In the genomic region with DNA sequence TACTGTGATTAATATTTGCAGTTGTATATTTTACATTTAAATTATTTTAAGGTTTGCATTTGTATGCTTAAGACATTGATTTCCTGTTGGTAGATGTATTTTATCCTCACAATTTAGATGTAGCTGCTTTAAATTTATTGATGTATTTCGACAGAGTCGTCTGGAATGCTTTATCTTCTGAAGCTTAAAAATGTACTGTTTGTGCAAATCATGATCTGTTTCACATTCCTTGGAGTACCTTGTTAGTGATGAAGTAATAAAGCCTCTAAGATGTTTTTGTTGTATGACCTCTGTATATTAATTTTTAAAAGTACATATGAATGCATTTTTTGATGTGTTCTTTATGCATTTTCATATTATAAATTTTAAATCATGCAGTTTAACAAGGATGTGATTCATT, we compare ENCODE assay signal across 8 cellular contexts. TPM values are rescaled to one million over a fixed set of nuclear protein-coding genes. Genes with fewer than 3 reads are reported as not detected.
DNase-seq lines count a peak whose midpoint lies in the region; ATAC-seq and TF ChIP-seq lines count a peak whose summit lies in the region.

No MANE protein-coding gene starts in this region.

- H2BK20ac ChIP-seq in IMR-90 (ENCODE audit: low read depth, low read length) = no peak overlapping the region

- no peak overlapping the region for H4K91ac ChIP-seq in IMR-90 (ENCODE audit: insufficient read depth, low read depth, low read length)

- no peak overlapping the region for H3K4ac ChIP-seq in IMR-90 (ENCODE audit: low read depth, low read length)

- no peak overlapping the region for H2AK9ac ChIP-seq in IMR-90 (replicated peaks; ENCODE audit: low read depth, low read length, poor library complexity)

- no peak overlapping the region for H2AFZ ChIP-seq in IMR-90 (replicated peaks; ENCODE audit: low read length, poor library complexity)

- BruUV-seq in IMR-90 (replicated peaks; lab: Mats Ljungman, UMichigan) = no TSS peak

- intact Hi-C loops in IMR-90 (cut with micrococcal nuclease) = no loop called here

- TF ChIP-seq CTCF in AG04449 (IDR thresholded peaks at IDR 0.05; ENCODE audit: insufficient read depth, low read length, missing control alignments) = no peak
- TF ChIP-seq CTCF in IMR-90 (conservative IDR thresholded peaks at IDR 0.05; ENCODE audit: low read depth, low read length) = no peak
- TF ChIP-seq CTCF in cardiac fibroblast (IDR thresholded peaks at IDR 0.05; ENCODE audit: low read depth, low read length) = no peak

- H2BK15ac ChIP-seq in IMR-90 (ENCODE audit: low read depth, low read length) = no peak overlapping the region

- H4K8ac ChIP-seq in IMR-90 (ENCODE audit: low read depth in 2 of 2, low read length in 2 of 2) = no peak overlapping the region; a peak in 1 of 4 replicates

- DNase-seq in AG04449 (ENCODE audit: low read depth, low spot score) (no peak), IMR-90 (no peak), cardiac fibroblast (ENCODE audit: low read depth in 2 of 2) (peak in 1 of 2 donors; percentile 49), RPMI8226 (no peak)
- no peak for DNase-seq in stimulated activated CD4-positive, alpha-beta T cell treated with anti-CD3 and anti-CD28 coated beads, Interleukin-12 subunit alpha, Interleukin-12 subunit beta, amount 100 ng/mL, for 4 hours

- no peak overlapping the region for H2BK120ac ChIP-seq in IMR-90 (ENCODE audit: low read depth, low read length)

- CTCF ChIA-PET in AG04449 (lab: Yijun Ruan, JAX) = interaction anchor here (1.5 to 8.9 kb wide), 4 partner anchors 15 to 106 kb away, joined by 4 to 75 read pairs (median 6); no protein-coding TSS in a partner anchor
- CTCF ChIA-PET in IMR-90 (lab: Yijun Ruan, JAX) = interaction anchor here (0.9 kb wide), 1 partner anchor 105 kb away, joined by 3 read pairs; no protein-coding TSS in a partner anchor

- H3K27me3 ChIP-seq in IMR-90 (ENCODE audit: control insufficient read depth, insufficient read depth, low read length) (no peaks in the 10 kb centered on the region), muscle layer of colon (ENCODE audit: control insufficient read depth in 1 of 2, insufficient read depth in 2 of 2, low read length in 2 of 2) (no peaks in the 10 kb centered on the region)

- H3K4me3 ChIP-seq in AG04449 (ENCODE audit: low read depth, low read length) = peak overlapping the region; percentile 66
- peak overlapping the region; percentile 82 for H3K4me3 ChIP-seq in IMR-90 (ENCODE audit: insufficient read depth, low read depth, low read length)
- peak overlapping the region; percentile 54 to 70 for H3K4me3 ChIP-seq in cardiac fibroblast (replicated peaks in 1 of 2; ENCODE audit: low read depth in 2 of 2, low read length in 2 of 2)
- H3K4me3 ChIP-seq in muscle layer of colon (ENCODE audit: low read depth in 1 of 2, low read length in 2 of 2) = peak overlapping the region in 1 of 2 donors; percentile 89

- no peak overlapping the region for H4K5ac ChIP-seq in IMR-90 (ENCODE audit: low read depth, low read length)

- H3K9me3 ChIP-seq in IMR-90 (ENCODE audit: control insufficient read depth, insufficient read depth, low read length) (no peaks in the 10 kb centered on the region), muscle layer of colon (ENCODE audit: low read length) (no peaks in the 10 kb centered on the region)

- H4K20me1 ChIP-seq in IMR-90 (ENCODE audit: insufficient read depth, low read length) = peaks cover 16% of the 10 kb centered on the region

- no peak overlapping the region for H3K14ac ChIP-seq in IMR-90 (replicated peaks; ENCODE audit: low read depth, low read length)

- WGBS in IMR-90 (ENCODE audit: extremely low coverage in 2 of 2, insufficient read length in 1 of 2), 2 experiments = no CpG with 5 or more reads among the region's 2 CpGs

- H3K36me3 ChIP-seq in IMR-90 (ENCODE audit: control insufficient read depth, insufficient read depth, low read length) = peaks cover 10% of the 10 kb centered on the region
- peaks cover 12% of the 10 kb centered on the region for H3K36me3 ChIP-seq in muscle layer of colon (ENCODE audit: insufficient read depth, low read length)

- H3K79me1 ChIP-seq in IMR-90 (ENCODE audit: low read depth in 1 of 2, low read length in 2 of 2) = no peaks in the 10 kb centered on the region

- peak overlapping the region; percentile 98 for H2BK5ac ChIP-seq in IMR-90 (ENCODE audit: low read depth, low read length, poor library complexity, severe bottlenecking)

- TF ChIP-seq RAD21 in IMR-90 (IDR thresholded peaks at IDR 0.05; ENCODE audit: low read length) = no peak

- peak overlapping the region; percentile 97 for H3K4me2 ChIP-seq in IMR-90 (ENCODE audit: low read depth, low read length)

- H3K27ac ChIP-seq in IMR-90 (ENCODE audit: insufficient read depth, low read length) (peak overlapping the region; percentile 79; the same call in 1 of the 2 replicates), muscle layer of colon (ENCODE audit: low read depth, low read length) (peak overlapping the region; percentile 82)

- no peak overlapping the region for H2AK5ac ChIP-seq in IMR-90 (ENCODE audit: low read depth, low read length)

- in situ Hi-C loops in IMR-90 (cut with MboI; ENCODE audit: low sequenced_read_pairs) = no loop called here

- dilution Hi-C loops in IMR-90 (cut with HindIII; ENCODE audit: low sequenced_read_pairs, unreplicated experiment) = no loop called here

- H3K4me1 ChIP-seq in IMR-90 (ENCODE audit: control insufficient read depth, insufficient read depth, low read length) = peaks cover 3% of the 10 kb centered on the region; the same call in 1 of the 2 replicates
- peaks cover 31% of the 10 kb centered on the region for H3K4me1 ChIP-seq in muscle layer of colon (ENCODE audit: insufficient read depth, low read length)

- ATAC-seq in IMR-90 (ENCODE audit: low read depth) (no peak), GM21423 (IDR thresholded peaks at IDR 0.05; ENCODE audit: unreplicated experiment) (no peak), HG03025 (IDR thresholded peaks at IDR 0.05; ENCODE audit: low FRiP score, unreplicated experiment) (no peak)

- POLR2A ChIA-PET in AG04449 (lab: Yijun Ruan, JAX) (interaction anchor here (5.2 kb wide), 1 partner anchor 19 kb away, joined by 50 read pairs; no protein-coding TSS in a partner anchor), IMR-90 (lab: Charles Lee; ENCODE audit: unreplicated experiment) (interaction anchor here (1.0 to 3.2 kb wide), 3 partner anchors 19 to 93 kb away, joined by 3 to 25 read pairs (median 7); no protein-coding TSS in a partner anchor)

- no peaks in the 10 kb centered on the region for H3K9me1 ChIP-seq in IMR-90 (ENCODE audit: insufficient read depth, low read length)

- H3K18ac ChIP-seq in IMR-90 (ENCODE audit: low read depth, low read length) = no peak overlapping the region; the same call in 1 of the 2 replicates

- H3K56ac ChIP-seq in IMR-90 (ENCODE audit: extremely low read depth, insufficient read depth, low read length) = peak overlapping the region; percentile 55; the same call in 1 of the 2 replicates

- TF ChIP-seq POLR2A in IMR-90 (IDR thresholded peaks at IDR 0.05; ENCODE audit: low read depth, low read length) = no peak

- peak overlapping the region; percentile 99 for H3K9ac ChIP-seq in IMR-90 (ENCODE audit: low read depth, low read length)
- peak overlapping the region; percentile 94 for H3K9ac ChIP-seq in muscle layer of colon (ENCODE audit: low read length)

- H3K23ac ChIP-seq in IMR-90 (ENCODE audit: low read depth, low read length) = peak overlapping the region; percentile 63; the same call in 1 of the 2 replicates

TF ChIP-seq in IMR-90, 13 proteins besides CTCF, POLR2A, EP300 and RAD21:
- TF ChIP-seq BHLHE40 (IDR thresholded peaks at IDR 0.05; ENCODE audit: low read depth, low read length) (no peak), CEBPB (IDR thresholded peaks at IDR 0.05; ENCODE audit: low read depth, low read length) (0 out of 2 replicates have a peak, but pooled peaks have one; percentile 28)

RNA-seq across cellular contexts. Expression of a gene that starts 1.9 kb away (rescaled TPM):
- 64.7 and 71.4 TPM in 2 replicates for total RNA-seq in IMR-90 (2012; rRNA removed)
- 37.8 and 44.9 TPM in 2 replicates for polyA plus RNA-seq in IMR-90 (2012; rRNA removed)
- 9.0 and 12.0 TPM in 2 replicates for polyA plus RNA-seq in IMR-90 (2012; cell fraction: cytosol; rRNA removed)
- polyA plus RNA-seq in IMR-90 (2012; cell fraction: nucleus; rRNA removed; ENCODE audit: low replicate concordance) = 54.1 and 206 TPM in 2 replicates
